In the genomic region with DNA sequence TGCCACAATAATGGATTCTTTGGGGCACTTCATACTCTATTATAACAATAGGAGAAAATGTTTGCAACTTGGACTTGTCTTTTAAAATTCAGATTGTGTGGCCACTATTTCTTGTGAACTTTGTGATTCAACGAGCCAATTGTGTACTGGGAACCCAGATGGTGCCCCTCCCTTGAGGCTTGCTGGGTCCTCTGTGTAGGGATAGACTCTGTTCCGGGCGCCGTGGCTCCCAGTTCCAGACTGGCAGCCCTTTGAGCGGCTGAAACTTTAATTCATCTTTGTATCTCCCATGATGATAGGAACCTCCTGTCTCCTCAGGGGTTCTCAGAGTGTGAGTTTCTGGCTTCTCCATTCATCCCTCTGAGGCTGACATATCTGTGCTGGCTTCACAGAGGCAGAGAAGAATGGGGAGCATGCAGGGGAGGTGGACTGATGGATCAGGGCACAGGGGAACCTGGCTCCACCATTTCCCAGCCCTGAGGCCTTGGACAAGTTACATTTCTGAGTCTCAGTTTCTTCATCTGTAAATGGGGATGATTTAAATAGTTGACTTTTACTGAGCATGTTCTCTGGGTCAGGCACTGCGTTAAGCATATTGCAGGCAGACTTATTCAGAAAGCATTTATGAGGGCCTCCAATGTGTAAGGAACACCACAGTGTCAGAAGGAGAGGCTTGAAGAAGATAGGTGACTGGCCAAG, we compare ENCODE assay signal across 1 cellular context.
TF ChIP-seq lines count a peak whose summit lies in the region.

No MANE protein-coding gene starts in this region.

TF ChIP-seq in K562, 482 proteins besides CTCF, POLR2A, EP300 and RAD21:
- TF ChIP-seq, protein P1, sequence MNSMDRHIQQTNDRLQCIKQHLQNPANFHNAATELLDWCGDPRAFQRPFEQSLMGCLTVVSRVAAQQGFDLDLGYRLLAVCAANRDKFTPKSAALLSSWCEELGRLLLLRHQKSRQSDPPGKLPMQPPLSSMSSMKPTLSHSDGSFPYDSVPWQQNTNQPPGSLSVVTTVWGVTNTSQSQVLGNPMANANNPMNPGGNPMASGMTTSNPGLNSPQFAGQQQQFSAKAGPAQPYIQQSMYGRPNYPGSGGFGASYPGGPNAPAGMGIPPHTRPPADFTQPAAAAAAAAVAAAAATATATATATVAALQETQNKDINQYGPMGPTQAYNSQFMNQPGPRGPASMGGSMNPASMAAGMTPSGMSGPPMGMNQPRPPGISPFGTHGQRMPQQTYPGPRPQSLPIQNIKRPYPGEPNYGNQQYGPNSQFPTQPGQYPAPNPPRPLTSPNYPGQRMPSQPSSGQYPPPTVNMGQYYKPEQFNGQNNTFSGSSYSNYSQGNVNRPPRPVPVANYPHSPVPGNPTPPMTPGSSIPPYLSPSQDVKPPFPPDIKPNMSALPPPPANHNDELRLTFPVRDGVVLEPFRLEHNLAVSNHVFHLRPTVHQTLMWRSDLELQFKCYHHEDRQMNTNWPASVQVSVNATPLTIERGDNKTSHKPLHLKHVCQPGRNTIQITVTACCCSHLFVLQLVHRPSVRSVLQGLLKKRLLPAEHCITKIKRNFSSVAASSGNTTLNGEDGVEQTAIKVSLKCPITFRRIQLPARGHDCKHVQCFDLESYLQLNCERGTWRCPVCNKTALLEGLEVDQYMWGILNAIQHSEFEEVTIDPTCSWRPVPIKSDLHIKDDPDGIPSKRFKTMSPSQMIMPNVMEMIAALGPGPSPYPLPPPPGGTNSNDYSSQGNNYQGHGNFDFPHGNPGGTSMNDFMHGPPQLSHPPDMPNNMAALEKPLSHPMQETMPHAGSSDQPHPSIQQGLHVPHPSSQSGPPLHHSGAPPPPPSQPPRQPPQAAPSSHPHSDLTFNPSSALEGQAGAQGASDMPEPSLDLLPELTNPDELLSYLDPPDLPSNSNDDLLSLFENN (IDR thresholded peaks at IDR 0.05; ENCODE audit: low read depth in 2 of 2, low read length in 2 of 2) = no peak
- 0 out of 2 replicates have a peak, but pooled peaks have one; percentile 28 for TF ChIP-seq BCOR (IDR thresholded peaks at IDR 0.05)
- no peak for TF ChIP-seq TRIM28 (IDR thresholded peaks at IDR 0.05)
- TF ChIP-seq RBM25 (IDR thresholded peaks at IDR 0.05; ENCODE audit: low read depth, low read length, severe bottlenecking) = peak; percentile 62
- TF ChIP-seq SMAD1 (IDR thresholded peaks at IDR 0.05; ENCODE audit: low read depth, low read length, partially characterized antibody) = no peak
- TF ChIP-seq MECOM (CRISPR knock-in tag; IDR thresholded peaks at IDR 0.05) = no peak
- 0 out of 2 replicates have a peak, but pooled peaks have one; percentile 39 for TF ChIP-seq ADNP (tag; IDR thresholded peaks at IDR 0.05)
- no peak for TF ChIP-seq ZNF165 (CRISPR knock-in tag; IDR thresholded peaks at IDR 0.05; ENCODE audit: borderline replicate concordance)
- 0 out of 2 replicates have a peak, but pooled peaks have one; percentile 16 for TF ChIP-seq ELF1 (tag; IDR thresholded peaks at IDR 0.05)
- TF ChIP-seq SIN3B (IDR thresholded peaks at IDR 0.05; ENCODE audit: low read depth) = no peak
- TF ChIP-seq EGR1 (conservative IDR thresholded peaks at IDR 0.05) = no peak
- TF ChIP-seq, protein P2, sequence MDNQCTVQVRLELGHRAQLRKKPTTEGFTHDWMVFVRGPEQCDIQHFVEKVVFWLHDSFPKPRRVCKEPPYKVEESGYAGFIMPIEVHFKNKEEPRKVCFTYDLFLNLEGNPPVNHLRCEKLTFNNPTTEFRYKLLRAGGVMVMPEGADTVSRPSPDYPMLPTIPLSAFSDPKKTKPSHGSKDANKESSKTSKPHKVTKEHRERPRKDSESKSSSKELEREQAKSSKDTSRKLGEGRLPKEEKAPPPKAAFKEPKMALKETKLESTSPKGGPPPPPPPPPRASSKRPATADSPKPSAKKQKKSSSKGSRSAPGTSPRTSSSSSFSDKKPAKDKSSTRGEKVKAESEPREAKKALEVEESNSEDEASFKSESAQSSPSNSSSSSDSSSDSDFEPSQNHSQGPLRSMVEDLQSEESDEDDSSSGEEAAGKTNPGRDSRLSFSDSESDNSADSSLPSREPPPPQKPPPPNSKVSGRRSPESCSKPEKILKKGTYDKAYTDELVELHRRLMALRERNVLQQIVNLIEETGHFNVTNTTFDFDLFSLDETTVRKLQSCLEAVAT (IDR thresholded peaks at IDR 0.05) = no peak
TF ChIP-seq in K562: peak in this region for 4.
